Comparison of ENCODE assay signal across 28 cellular contexts in the genomic region with DNA sequence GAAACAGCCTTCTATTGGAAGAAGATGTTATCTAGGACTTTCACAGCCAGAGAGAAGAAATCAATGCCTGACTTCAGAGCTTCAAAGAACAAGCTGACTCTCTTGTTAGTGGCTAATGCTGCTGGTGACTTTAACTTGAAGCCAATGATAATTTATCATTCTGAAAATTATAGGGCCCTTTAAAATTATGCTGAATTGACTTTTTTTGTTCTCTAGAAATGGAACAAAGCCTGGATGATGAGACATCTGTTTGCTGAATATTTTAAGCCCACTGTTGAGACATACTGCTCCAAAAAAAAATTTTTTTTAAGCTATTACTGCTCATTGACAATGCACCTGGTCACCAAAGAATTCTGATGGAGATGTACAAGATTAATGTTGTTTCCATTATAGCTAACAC.
"Had no signal": no experiment of that assay in that cellular context is flagged by ENCODE, and none has a peak within 500 bp of the region (broad histone marks: within the 10 kb centered on the region; RNA-seq: fewer than 3 reads in every experiment).

No MANE protein-coding gene starts in this region.

- ATAC-seq: effector memory CD8-positive, alpha-beta T cell; esophagus mucosa; gastrocnemius medialis; heart right ventricle; left cardiac atrium; left lung; left ventricle myocardium superior; lower lobe of right lung; mucosa of descending colon had no signal

- H3K36me3 Mint-ChIP-seq: mesothelial cell of epicardium had no signal

- H3K36me3 ChIP-seq: esophagus squamous epithelium, gastrocnemius medialis, heart right ventricle, left lung, lower lobe of right lung had no signal

- H3K4me3 Mint-ChIP-seq: dendritic cell treated with granulocyte-macrophage colony-stimulating factor and Interleukin-4, amounts not matched to agents 40 ng/mL and 50 ng/mL, for 4 days; effector memory CD8-positive, alpha-beta T cell; endodermal cell; mesothelial cell of epicardium; naive B cell had no signal

- H3K27me3 ChIP-seq: esophagus squamous epithelium, gastrocnemius medialis, heart right ventricle, left lung had no signal

- FAIRE-seq: colon, endometrium, islet of Langerhans, keratinocyte had no signal

- H3K4me1 Mint-ChIP-seq: endodermal cell, naive B cell had no signal

- H3K27ac ChIP-seq: coronary artery, epithelial cell of prostate, esophagus squamous epithelium, gastrocnemius medialis, heart right ventricle, left lung, lower lobe of right lung had no signal

- H3K4me1 ChIP-seq: esophagus squamous epithelium, gastrocnemius medialis, heart right ventricle, left lung, lower lobe of right lung had no signal

- H3K27ac Mint-ChIP-seq: dendritic cell treated with granulocyte-macrophage colony-stimulating factor and Interleukin-4, amounts not matched to agents 40 ng/mL and 50 ng/mL, for 4 days; effector memory CD8-positive, alpha-beta T cell; endodermal cell; mesothelial cell of epicardium had no signal

- DNase-seq: effector CD8-positive, alpha-beta T cell; effector memory CD8-positive, alpha-beta T cell; endodermal cell; erythroblast; esophagus squamous epithelium; foreskin fibroblast; foreskin melanocyte; gastrocnemius medialis; glutamatergic neuron; head of caudate nucleus; heart right ventricle; hippocampal formation; left cardiac atrium; left lung; left ventricle myocardium superior; lower lobe of right lung; mesenchymal stem cell; mucosa of descending colon; naive B cell had no signal

- H3K27me3 Mint-ChIP-seq: dendritic cell treated with granulocyte-macrophage colony-stimulating factor and Interleukin-4, amounts not matched to agents 40 ng/mL and 50 ng/mL, for 4 days; effector memory CD8-positive, alpha-beta T cell; naive B cell had no signal

- H3K4me3 ChIP-seq: coronary artery, esophagus squamous epithelium, gastrocnemius medialis, heart right ventricle, left lung, lower lobe of right lung, mucosa of descending colon had no signal
